In genomic region chr6:149510793-149511512, GRCh38 we compare ENCODE assay signal across 19 cellular contexts. TPM values are rescaled to one million over a fixed set of nuclear protein-coding genes. Genes with fewer than 3 reads are reported as not detected.
A peak's percentile ranks its signal among the peaks of the same experiment; 100 is the strongest.
DNase-seq lines count a peak whose midpoint lies in the region; ATAC-seq lines count a peak whose summit lies in the region.
"Had no signal": no experiment of that assay in that cellular context is flagged by ENCODE, and none has a peak within 500 bp of the region (broad histone marks: within the 10 kb centered on the region; RNA-seq: fewer than 3 reads in every experiment).

No MANE protein-coding gene starts in this region.

- H3K36me3 Mint-ChIP-seq in T-helper 1 cell treated with Interleukin-12 subunit alpha and Interleukin-12 subunit beta and Interleukin-4 antibody, amounts not matched to agents 30 μg/mL and 1 μg/mL, for 36 hours (ENCODE audit: low read depth), result peaks cover 24% of the 10 kb centered on the region
- peaks cover 60% of the 10 kb centered on the region for H3K36me3 Mint-ChIP-seq in stimulated activated naive CD8-positive, alpha-beta T cell treated with anti-CD3 and anti-CD28 coated beads, Interleukin-15, Interleukin-2, amounts not matched to agents 100 ng/mL and 50 ng/mL, for 24 hours (ENCODE audit: low read depth)
- H3K36me3 Mint-ChIP-seq in activated naive CD8-positive, alpha-beta T cell treated with anti-CD3 and anti-CD28 coated beads for 36 hours, result peaks cover 44% of the 10 kb centered on the region

- no peak for ATAC-seq in stimulated activated naive CD8-positive, alpha-beta T cell treated with anti-CD3 and anti-CD28 coated beads, Interleukin-15, Interleukin-2, amounts not matched to agents 100 U/mL and 50 U/mL, for 24 hours
- peak; percentile 18 for ATAC-seq in stimulated activated naive CD8-positive, alpha-beta T cell treated with anti-CD3 and anti-CD28 coated beads, Interleukin-15, amount 100 ng/mL, for 72 hours
- ATAC-seq: activated CD4-positive, CD25-positive, alpha-beta regulatory T cell treated with anti-CD3 and anti-CD28 coated beads, Interleukin-2, amount 50 U/mL, for 24 hours; left ventricle myocardium superior; Panc1 had no signal

- H3K27me3 Mint-ChIP-seq in T-helper 1 cell treated with Interleukin-12 subunit alpha and Interleukin-12 subunit beta and Interleukin-4 antibody, amounts not matched to agents 30 μg/mL and 1 μg/mL, for 36 hours (ENCODE audit: low read depth), result no peaks in the 10 kb centered on the region
- H3K27me3 Mint-ChIP-seq in stimulated activated naive CD8-positive, alpha-beta T cell treated with anti-CD3 and anti-CD28 coated beads, Interleukin-15, Interleukin-2, amounts not matched to agents 100 ng/mL and 50 ng/mL, for 24 hours, result no peaks in the 10 kb centered on the region
- no peaks in the 10 kb centered on the region for H3K27me3 Mint-ChIP-seq in activated naive CD8-positive, alpha-beta T cell treated with anti-CD3 and anti-CD28 coated beads for 36 hours
- no peaks in the 10 kb centered on the region for H3K27me3 Mint-ChIP-seq in stimulated activated naive CD8-positive, alpha-beta T cell treated with anti-CD3 and anti-CD28 coated beads, Interleukin-15, amount 100 ng/mL, for 72 hours

- DNase-seq in T-helper 1 cell (no peak), SHP77 (lab: John Stamatoyannopoulos, UW) (no peak), NCI-H2171 treated with DMSO at 0.1 percent for 48 hours (lab: John Stamatoyannopoulos, UW) (no peak)
- DNase-seq in stimulated activated naive CD8-positive, alpha-beta T cell treated with anti-CD3 and anti-CD28 coated beads, Interleukin-15, Interleukin-2, amounts not matched to agents 100 U/mL and 50 U/mL, for 24 hours, result no peak
- no peak for DNase-seq in activated naive CD8-positive, alpha-beta T cell treated with anti-CD3 and anti-CD28 coated beads for 36 hours
- DNase-seq in stimulated activated naive CD8-positive, alpha-beta T cell treated with anti-CD3 and anti-CD28 coated beads, Interleukin-15, amount 100 ng/mL, for 72 hours, result no peak
- DNase-seq: activated effector memory CD4-positive, alpha-beta T cell treated with anti-CD3 and anti-CD28 coated beads, Interleukin-2, amount 50 U/mL, for 16 hours; amygdala; DMS 273 treated with DMSO at 0.1 percent for 48 hours; effector CD4-positive, alpha-beta T cell; left ventricle myocardium superior; NCI-H1105; NCI-H187 treated with DMSO at 0.1 percent for 48 hours; NCI-H2227 treated with DMSO at 0.1 percent for 48 hours; NCI-H69 had no signal

- no peak overlapping the region for H3K4me3 Mint-ChIP-seq in T-helper 1 cell treated with Interleukin-12 subunit alpha and Interleukin-12 subunit beta and Interleukin-4 antibody, amounts not matched to agents 30 μg/mL and 1 μg/mL, for 36 hours
- no peak overlapping the region for H3K4me3 Mint-ChIP-seq in stimulated activated naive CD8-positive, alpha-beta T cell treated with anti-CD3 and anti-CD28 coated beads, Interleukin-15, Interleukin-2, amounts not matched to agents 100 ng/mL and 50 ng/mL, for 24 hours
- H3K4me3 Mint-ChIP-seq in activated naive CD8-positive, alpha-beta T cell treated with anti-CD3 and anti-CD28 coated beads for 36 hours, result no peak overlapping the region
- peak overlapping the region in 1 of 2 donors; percentile 3 for H3K4me3 Mint-ChIP-seq in stimulated activated naive CD8-positive, alpha-beta T cell treated with anti-CD3 and anti-CD28 coated beads, Interleukin-15, amount 100 ng/mL, for 72 hours

- peak overlapping the region; percentile 33 for H3K27ac Mint-ChIP-seq in T-helper 1 cell treated with Interleukin-12 subunit alpha and Interleukin-12 subunit beta and Interleukin-4 antibody, amounts not matched to agents 30 μg/mL and 1 μg/mL, for 36 hours
- peak overlapping the region; percentile 54 for H3K27ac Mint-ChIP-seq in stimulated activated naive CD8-positive, alpha-beta T cell treated with anti-CD3 and anti-CD28 coated beads, Interleukin-15, Interleukin-2, amounts not matched to agents 100 ng/mL and 50 ng/mL, for 24 hours
- peak overlapping the region; percentile 89 for H3K27ac Mint-ChIP-seq in activated naive CD8-positive, alpha-beta T cell treated with anti-CD3 and anti-CD28 coated beads for 36 hours
- peak overlapping the region; percentile 22 to 69 for H3K27ac Mint-ChIP-seq in stimulated activated naive CD8-positive, alpha-beta T cell treated with anti-CD3 and anti-CD28 coated beads, Interleukin-15, amount 100 ng/mL, for 72 hours

- H3K9me3 Mint-ChIP-seq in T-helper 1 cell treated with Interleukin-12 subunit alpha and Interleukin-12 subunit beta and Interleukin-4 antibody, amounts not matched to agents 30 μg/mL and 1 μg/mL, for 36 hours, result peaks cover 4% of the 10 kb centered on the region
- H3K9me3 Mint-ChIP-seq in stimulated activated naive CD8-positive, alpha-beta T cell treated with anti-CD3 and anti-CD28 coated beads, Interleukin-15, Interleukin-2, amounts not matched to agents 100 ng/mL and 50 ng/mL, for 24 hours, result no peaks in the 10 kb centered on the region
- H3K9me3 Mint-ChIP-seq in activated naive CD8-positive, alpha-beta T cell treated with anti-CD3 and anti-CD28 coated beads for 36 hours, result peaks cover 2% of the 10 kb centered on the region
- peaks cover 0 to 6% of the 10 kb centered on the region in 2 donors for H3K9me3 Mint-ChIP-seq in stimulated activated naive CD8-positive, alpha-beta T cell treated with anti-CD3 and anti-CD28 coated beads, Interleukin-15, amount 100 ng/mL, for 72 hours

- H3K4me1 Mint-ChIP-seq in T-helper 1 cell treated with Interleukin-12 subunit alpha and Interleukin-12 subunit beta and Interleukin-4 antibody, amounts not matched to agents 30 μg/mL and 1 μg/mL, for 36 hours (ENCODE audit: low read depth), result peaks cover 40% of the 10 kb centered on the region
- peaks cover 61% of the 10 kb centered on the region for H3K4me1 Mint-ChIP-seq in stimulated activated naive CD8-positive, alpha-beta T cell treated with anti-CD3 and anti-CD28 coated beads, Interleukin-15, Interleukin-2, amounts not matched to agents 100 ng/mL and 50 ng/mL, for 24 hours (ENCODE audit: low read depth)
- H3K4me1 Mint-ChIP-seq in activated naive CD8-positive, alpha-beta T cell treated with anti-CD3 and anti-CD28 coated beads for 36 hours, result peaks cover 45% of the 10 kb centered on the region
- H3K4me1 Mint-ChIP-seq in stimulated activated naive CD8-positive, alpha-beta T cell treated with anti-CD3 and anti-CD28 coated beads, Interleukin-15, amount 100 ng/mL, for 72 hours, result peaks cover 71% of the 10 kb centered on the region

RNA-seq across cellular contexts. Expression of gene ZC3H12D, which starts 26.1 kb away (rescaled TPM):
- 10 to 100 TPM; 27.9 to 28.0 TPM for total RNA-seq in activated naive CD8-positive, alpha-beta T cell treated with anti-CD3 and anti-CD28 coated beads for 36 hours

RNA-seq across cellular contexts. Expression of gene PPIL4, which starts 34.9 kb away (rescaled TPM):
- total RNA-seq in activated naive CD8-positive, alpha-beta T cell treated with anti-CD3 and anti-CD28 coated beads for 36 hours, result 10 to 100 TPM; 26.2 to 27.5 TPM

RNA-seq across cellular contexts. Expression of gene GINM1, which starts 55.2 kb away (rescaled TPM):
- 10 to 100 TPM; 19.1 to 20.7 TPM for total RNA-seq in activated naive CD8-positive, alpha-beta T cell treated with anti-CD3 and anti-CD28 coated beads for 36 hours

Comparison
In these comparisons a context has a peak if more than half of its experiments do, and no peak if none do; other contexts are left out.
1. H3K27ac Mint-ChIP-seq: peak in every context shown above with its lines; median percentile 89 in activated naive CD8-positive, alpha-beta T cell treated with anti-CD3 and anti-CD28 coated beads for 36 hours; 54 in stimulated activated naive CD8-positive, alpha-beta T cell treated with anti-CD3 and anti-CD28 coated beads, Interleukin-15, Interleukin-2, amounts not matched to agents 100 ng/mL and 50 ng/mL, for 24 hours; 46 in stimulated activated naive CD8-positive, alpha-beta T cell treated with anti-CD3 and anti-CD28 coated beads, Interleukin-15, amount 100 ng/mL, for 72 hours; 33 in T-helper 1 cell treated with Interleukin-12 subunit alpha and Interleukin-12 subunit beta and Interleukin-4 antibody, amounts not matched to agents 30 μg/mL and 1 μg/mL, for 36 hours.